8 cellular contexts compared by ENCODE assay signal in the genomic region with DNA sequence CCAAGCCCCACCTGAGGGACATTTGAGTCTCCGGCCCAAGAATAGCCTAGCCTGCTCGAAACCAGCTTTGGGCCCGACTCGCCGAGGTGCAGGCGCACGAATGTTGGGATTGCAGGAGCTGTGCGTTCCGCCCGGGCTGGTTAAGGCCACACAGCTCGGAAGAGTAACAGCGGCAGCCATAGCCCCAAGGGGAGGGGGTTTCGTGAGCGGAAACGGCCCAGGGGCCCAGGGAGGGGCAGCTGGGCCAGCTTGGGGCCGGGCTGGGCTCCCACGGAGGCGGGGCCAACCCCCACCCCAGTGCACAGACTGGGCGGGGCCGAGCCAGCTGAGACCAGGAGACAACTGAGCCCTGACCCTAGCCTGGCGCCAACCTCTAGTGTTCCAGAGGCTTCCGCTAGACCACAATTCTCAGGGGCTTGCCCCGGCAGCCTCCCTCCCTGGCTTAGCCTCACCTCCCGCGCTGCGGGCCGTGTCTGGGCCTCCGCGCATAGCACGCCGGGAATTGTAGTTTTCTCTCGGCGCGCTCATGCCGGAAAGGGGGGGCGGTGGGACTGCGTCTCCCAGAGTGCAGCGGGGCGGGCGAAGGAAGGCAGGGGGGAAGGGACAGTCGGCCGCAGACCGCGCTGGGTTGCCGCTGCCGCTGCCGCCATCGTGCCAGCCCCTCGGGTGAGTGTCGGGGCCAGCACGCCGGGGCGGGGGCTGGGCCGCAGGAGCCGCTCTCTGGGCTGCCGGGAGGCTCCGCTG. TPM values are rescaled to one million over a fixed set of nuclear protein-coding genes. Genes with fewer than 3 reads are reported as not detected.
DNase-seq lines count a peak whose midpoint lies in the region; TF ChIP-seq lines count a peak whose summit lies in the region.

A gene (plus strand): TSS at position 614 of the 744 bp plus-strand sequence. CDS start 18,198 bp downstream, outside the sequence.

- peak within 1 kb of the TSS; percentile 83 for H3K23ac ChIP-seq in neuronal stem cell (ENCODE audit: low read depth, low read length, poor library complexity)

- peak within 1 kb of the TSS; percentile 92 for H3K27ac ChIP-seq in HEK293 (ENCODE audit: extremely low read depth, low read depth, low read length)
- H3K27ac ChIP-seq in neuronal stem cell (replicated peaks; ENCODE audit: low read length), result peak within 1 kb of the TSS; percentile 89
- peak within 1 kb of the TSS; percentile 96 for H3K27ac ChIP-seq in substantia nigra (ENCODE audit: low read depth, low read length, poor library complexity, severe bottlenecking)

- no peak within 1 kb of the TSS for H2BK120ac ChIP-seq in neuronal stem cell (ENCODE audit: low read depth, low read length)

- no CpG with 5 or more reads among the region's 57 CpGs for WGBS in neuronal stem cell (ENCODE audit: extremely low coverage in 2 of 2, insufficient read length in 2 of 2, insufficient replicate concordance in 1 of 2), 2 donors

- peaks cover 15% of the 10 kb centered on the region for H3K79me1 ChIP-seq in neuronal stem cell (ENCODE audit: low read depth, low read length)

- no peak within 1 kb of the TSS for H4K91ac ChIP-seq in neuronal stem cell (ENCODE audit: low read depth, low read length, poor library complexity)

- no peaks in the 10 kb centered on the region for H3K27me3 ChIP-seq in neuronal stem cell (ENCODE audit: control insufficient read depth in 3 of 3, insufficient read depth in 3 of 3, low read depth in 1 of 3, low read length in 3 of 3)

- H3K4me1 ChIP-seq in HEK293 (ENCODE audit: control insufficient read depth, insufficient read depth, low read length), result peaks cover 16% of the 10 kb centered on the region
- peaks cover 22 to 23% of the 10 kb centered on the region in 2 donors for H3K4me1 ChIP-seq in neuronal stem cell (ENCODE audit: control insufficient read depth in 2 of 2, insufficient read depth in 1 of 2, low read depth in 1 of 2, low read length in 2 of 2)

- in situ Hi-C loops in SK-MEL-5 (cut with HindIII; ENCODE audit: low pct_unique_long_range_greater_than_20kb, low sequenced_read_pairs), result no loop called here

- H3K9me3 ChIP-seq in HEK293 (ENCODE audit: control insufficient read depth, insufficient read depth, low read depth, low read length) (no peaks in the 10 kb centered on the region), neuronal stem cell (replicated peaks in 1 of 2; ENCODE audit: control insufficient read depth in 2 of 2, insufficient read depth in 1 of 2, low read depth in 1 of 2, low read length in 2 of 2) (no peaks in the 10 kb centered on the region)

- DNase-seq in GDM1 (lab: John Stamatoyannopoulos, UW), result peak; percentile 84
- peak; percentile 93 for DNase-seq in MV-4-11 (lab: John Stamatoyannopoulos, UW)
- peak; percentile 93 for DNase-seq in SK-MEL-5 (ENCODE audit: low read depth, low spot score)
- DNase-seq in activated naive CD4-positive, alpha-beta T cell treated with Interleukin-2 at 50 U/mL for 16 hours, result peak; percentile 96
- peak; percentile 93 for DNase-seq in foreskin melanocyte
- DNase-seq in neuronal stem cell (ENCODE audit: low spot score), result peak; percentile 99
- DNase-seq in substantia nigra (lab: John Stamatoyannopoulos, UW), result peak; percentile 62 to 99 (median 92)

- CTCF ChIA-PET in HEK293 (lab: Yijun Ruan, JAX), result interaction anchor here (0.6 to 1.7 kb wide), 4 partner anchors 19 to 38 kb away, joined by 3 to 6 read pairs (median 3); a partner anchor contains a TSS

- H3K4ac ChIP-seq in neuronal stem cell (ENCODE audit: low read length), result no peak within 1 kb of the TSS

- peak within 1 kb of the TSS; percentile 81 for H2AFZ ChIP-seq in neuronal stem cell (ENCODE audit: low read length)

- H3K9ac ChIP-seq in neuronal stem cell (ENCODE audit: low read depth, low read length, poor library complexity), result peak within 1 kb of the TSS; percentile 97

- peaks cover 0 to 32% of the 10 kb centered on the region in 2 experiments; a peak in 2 of 3 replicates for H3K36me3 ChIP-seq in HEK293 (ENCODE audit: control insufficient read depth in 2 of 2, insufficient read depth in 1 of 2, low read length in 2 of 2)
- H3K36me3 ChIP-seq in neuronal stem cell (replicated peaks in 1 of 2; ENCODE audit: control insufficient read depth in 2 of 2, insufficient read depth in 2 of 2, low read length in 2 of 2), result peaks cover 4 to 33% of the 10 kb centered on the region in 2 donors

- H3K4me3 ChIP-seq in HEK293 (ENCODE audit: low read depth, low read length), result peak within 1 kb of the TSS; percentile 91
- peak within 1 kb of the TSS; percentile 97 to 98 for H3K4me3 ChIP-seq in neuronal stem cell (ENCODE audit: low read length in 2 of 2)

- no peak within 1 kb of the TSS for H2BK12ac ChIP-seq in neuronal stem cell (ENCODE audit: low read length)

- POLR2A ChIA-PET in HEK293 (lab: Yijun Ruan, JAX), result interaction anchor here (0.6 to 4.3 kb wide), 14 partner anchors 13 to 325 kb away, joined by 3 to 38 read pairs (median 5); a partner anchor contains a TSS

- H3K18ac ChIP-seq in neuronal stem cell (ENCODE audit: low read length), result peak within 1 kb of the TSS; percentile 94

- H3K4me2 ChIP-seq in neuronal stem cell (ENCODE audit: insufficient read depth, low read length, poor library complexity, severe bottlenecking), result peak within 1 kb of the TSS; percentile 83

- peak within 1 kb of the TSS; percentile 75 for H3K14ac ChIP-seq in neuronal stem cell (ENCODE audit: low read length)

- peak within 1 kb of the TSS; percentile 55 for H2BK15ac ChIP-seq in neuronal stem cell (ENCODE audit: low read length)

- H2AK5ac ChIP-seq in neuronal stem cell (ENCODE audit: low read depth, low read length), result peak within 1 kb of the TSS; percentile 73

- peak within 1 kb of the TSS; percentile 79 for H2BK5ac ChIP-seq in neuronal stem cell (ENCODE audit: low read length)

- TF ChIP-seq CTCF in HEK293 (tag by site-specific recombination; IDR thresholded peaks at IDR 0.05), result no peak

- no peak within 1 kb of the TSS for H4K8ac ChIP-seq in neuronal stem cell (ENCODE audit: low read depth, low read length)

TF ChIP-seq in HEK293, 187 proteins besides CTCF, POLR2A, EP300 and RAD21 (continues in another document):
- peak; percentile 65; the same call in 1 of the 2 replicates for TF ChIP-seq ZIC2 (tag by site-specific recombination; IDR thresholded peaks at IDR 0.05)
- TF ChIP-seq ZNF561 (tag by site-specific recombination; IDR thresholded peaks at IDR 0.05; ENCODE audit: borderline replicate concordance), result peak; percentile 98
- TF ChIP-seq ZNF302 (tag by site-specific recombination; IDR thresholded peaks at IDR 0.05; ENCODE audit: low read depth), result no peak
- TF ChIP-seq ZNF658 (tag by site-specific recombination; IDR thresholded peaks at IDR 0.05), result no peak
- TF ChIP-seq, protein P1, sequence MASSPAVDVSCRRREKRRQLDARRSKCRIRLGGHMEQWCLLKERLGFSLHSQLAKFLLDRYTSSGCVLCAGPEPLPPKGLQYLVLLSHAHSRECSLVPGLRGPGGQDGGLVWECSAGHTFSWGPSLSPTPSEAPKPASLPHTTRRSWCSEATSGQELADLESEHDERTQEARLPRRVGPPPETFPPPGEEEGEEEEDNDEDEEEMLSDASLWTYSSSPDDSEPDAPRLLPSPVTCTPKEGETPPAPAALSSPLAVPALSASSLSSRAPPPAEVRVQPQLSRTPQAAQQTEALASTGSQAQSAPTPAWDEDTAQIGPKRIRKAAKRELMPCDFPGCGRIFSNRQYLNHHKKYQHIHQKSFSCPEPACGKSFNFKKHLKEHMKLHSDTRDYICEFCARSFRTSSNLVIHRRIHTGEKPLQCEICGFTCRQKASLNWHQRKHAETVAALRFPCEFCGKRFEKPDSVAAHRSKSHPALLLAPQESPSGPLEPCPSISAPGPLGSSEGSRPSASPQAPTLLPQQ (tag by site-specific recombination; IDR thresholded peaks at IDR 0.05), result peak; percentile 75; the same call in 1 of the 2 replicates
- peak; percentile 53; the same call in 1 of the 2 replicates for TF ChIP-seq WT1 (tag by site-specific recombination; IDR thresholded peaks at IDR 0.05)
- peak; percentile 90 for TF ChIP-seq ZBTB20 (tag by site-specific recombination; IDR thresholded peaks at IDR 0.05)
- 0 out of 2 replicates have a peak, but pooled peaks have one; percentile 23 for TF ChIP-seq ZNF501 (tag by site-specific recombination; IDR thresholded peaks at IDR 0.05)
- TF ChIP-seq YY2 (tag by site-specific recombination; IDR thresholded peaks at IDR 0.05), result peak; percentile 84
- TF ChIP-seq ZNF114 (tag by site-specific recombination; IDR thresholded peaks at IDR 0.05), result no peak
- TF ChIP-seq, protein P2, sequence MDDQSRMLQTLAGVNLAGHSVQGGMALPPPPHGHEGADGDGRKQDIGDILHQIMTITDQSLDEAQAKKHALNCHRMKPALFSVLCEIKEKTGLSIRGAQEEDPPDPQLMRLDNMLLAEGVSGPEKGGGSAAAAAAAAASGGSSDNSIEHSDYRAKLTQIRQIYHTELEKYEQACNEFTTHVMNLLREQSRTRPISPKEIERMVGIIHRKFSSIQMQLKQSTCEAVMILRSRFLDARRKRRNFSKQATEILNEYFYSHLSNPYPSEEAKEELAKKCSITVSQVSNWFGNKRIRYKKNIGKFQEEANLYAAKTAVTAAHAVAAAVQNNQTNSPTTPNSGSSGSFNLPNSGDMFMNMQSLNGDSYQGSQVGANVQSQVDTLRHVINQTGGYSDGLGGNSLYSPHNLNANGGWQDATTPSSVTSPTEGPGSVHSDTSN (CRISPR knock-in tag; IDR thresholded peaks at IDR 0.05), result peak; percentile 73
- TF ChIP-seq KLF10 (tag by site-specific recombination; IDR thresholded peaks at IDR 0.05), result peak; percentile 82; the same call in 1 of the 2 replicates
- no peak for TF ChIP-seq ZNF10 (tag by site-specific recombination; IDR thresholded peaks at IDR 0.05)
- TF ChIP-seq MEIS1 (CRISPR knock-in tag; IDR thresholded peaks at IDR 0.05; ENCODE audit: borderline replicate concordance), result no peak
- no peak for TF ChIP-seq TCF7L2 (IDR thresholded peaks at IDR 0.05; ENCODE audit: borderline replicate concordance, low read depth, low read length)

RNA-seq across cellular contexts. Expression of the gene that starts here (rescaled TPM):
- 67.0 and 76.6 TPM in 2 replicates for total RNA-seq in SK-MEL-5 (2014; rRNA removed; shearing (Covaris generic))
- polyA plus RNA-seq in SK-MEL-5 (2015; cell fraction: cytosol; rRNA removed), result 202 and 225 TPM in 2 replicates
- 95.4 and 105 TPM in 2 replicates for polyA plus RNA-seq in SK-MEL-5 (2015; cell fraction: nucleus; rRNA removed)
- polyA plus RNA-seq in neuronal stem cell (2013, experiment 1 of 2), result 276 TPM
- 280 TPM for polyA plus RNA-seq in neuronal stem cell (2013, experiment 2 of 2)

Comparison
In these comparisons a context has a peak if more than half of its experiments do, and no peak if none do; other contexts are left out.
1. Peak in every context shown above with its lines: DNase-seq, H3K4me3 ChIP-seq and H3K27ac ChIP-seq.